Comparison of ENCODE assay signal across 1 cellular context in the genomic region with DNA sequence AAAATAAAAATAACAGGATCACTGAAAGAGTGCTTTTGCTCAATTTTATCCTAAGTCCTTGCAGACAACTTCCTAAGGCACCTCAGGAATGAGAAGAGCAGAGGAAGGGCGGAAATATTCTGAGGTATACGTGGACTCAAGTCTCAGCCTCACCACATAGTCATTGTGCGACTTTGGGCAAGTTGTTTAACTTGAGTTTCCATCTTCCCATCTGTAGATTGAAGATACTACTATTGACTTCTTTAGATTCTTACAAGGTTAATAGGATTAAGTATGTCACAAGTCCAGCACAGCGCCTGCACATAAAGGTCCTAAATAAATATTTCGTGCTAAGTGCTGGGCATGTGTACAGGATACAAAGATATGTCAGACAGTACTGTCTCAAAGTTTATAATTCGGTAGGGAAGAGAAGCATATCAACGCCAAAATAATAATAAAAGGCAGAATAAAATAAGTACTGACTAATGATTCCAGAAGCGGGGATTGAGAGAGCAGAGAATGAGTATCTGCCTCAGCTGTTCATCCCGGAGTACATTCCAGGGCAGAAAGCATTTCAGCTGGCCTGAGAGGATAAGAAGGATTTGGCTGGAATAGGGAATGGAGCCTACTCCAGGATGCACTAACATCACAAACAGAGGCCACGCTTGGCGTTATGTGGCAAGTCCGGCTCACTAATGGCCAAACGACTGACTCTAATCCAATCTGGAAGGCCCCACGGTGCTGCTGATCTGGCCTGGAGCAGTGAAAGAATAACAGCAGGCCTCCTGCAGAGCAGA.
TF ChIP-seq lines count a peak whose summit lies in the region.

No MANE protein-coding gene starts in this region.

TF ChIP-seq in WTC11, 78 proteins besides CTCF, POLR2A, EP300 and RAD21 (continued from another document):
- TF ChIP-seq CREM (CRISPR knock-in tag; IDR thresholded peaks at IDR 0.05) (no peak), ZNF263 (CRISPR knock-in tag; IDR thresholded peaks at IDR 0.05; ENCODE audit: low read depth) (no peak)
